In genomic region chr5:34903260-34903659, GRCh38 we compare ENCODE assay signal across 1 cellular context.
TF ChIP-seq lines count a peak whose summit lies in the region.

No MANE protein-coding gene starts in this region.

TF ChIP-seq in K562, 482 proteins besides CTCF, POLR2A, EP300 and RAD21 (continues in another document):
- TF ChIP-seq ZNF347 (CRISPR knock-in tag; IDR thresholded peaks at IDR 0.05; ENCODE audit: low read depth) (no peak), RBM25 (IDR thresholded peaks at IDR 0.05; ENCODE audit: low read depth, low read length, severe bottlenecking) (no peak), RHOXF2B (CRISPR knock-in tag; conservative IDR thresholded peaks at IDR 0.05) (no peak), POLR2AphosphoS5 (IDR thresholded peaks at IDR 0.05; ENCODE audit: control insufficient read depth, insufficient read depth, low read depth, low read length) (no peak), THRB (CRISPR knock-in tag; conservative IDR thresholded peaks at IDR 0.05) (no peak), SIRT6 (IDR thresholded peaks at IDR 0.05; ENCODE audit: low read depth, low read length) (no peak), ZNF316 (IDR thresholded peaks at IDR 0.05) (peak; percentile 81), DLX4 (CRISPR knock-in tag; IDR thresholded peaks at IDR 0.05) (no peak), ERF (CRISPR knock-in tag; IDR thresholded peaks at IDR 0.05) (no peak), ETV6 (IDR thresholded peaks at IDR 0.05; ENCODE audit: borderline replicate concordance in 1 of 2, low read depth in 2 of 2, low read length in 1 of 2) (no peak), ETV6 (CRISPR knock-in tag; IDR thresholded peaks at IDR 0.05; ENCODE audit: borderline replicate concordance) (no peak), PCBP1 (IDR thresholded peaks at IDR 0.05; ENCODE audit: low read depth, low read length, poor library complexity, severe bottlenecking) (no peak), MLLT1 (IDR thresholded peaks at IDR 0.05) (no peak), FOSL1 (tag; conservative IDR thresholded peaks at IDR 0.05) (no peak), LARP7 (IDR thresholded peaks at IDR 0.05) (no peak), ZNF277 (CRISPR knock-in tag; IDR thresholded peaks at IDR 0.05; ENCODE audit: borderline replicate concordance) (no peak), SMARCA4 (IDR thresholded peaks at IDR 0.05) (peak; percentile 43; the same call in 1 of the 2 replicates), CHCHD3 (CRISPR knock-in tag; IDR thresholded peaks at IDR 0.05) (no peak), NFIX (CRISPR knock-in tag; IDR thresholded peaks at IDR 0.05; ENCODE audit: low read depth) (no peak), CBFA2T3 (IDR thresholded peaks at IDR 0.05) (peak; percentile 63), BRD4 (IDR thresholded peaks at IDR 0.05) (no peak), MEIS2 (IDR thresholded peaks at IDR 0.05; ENCODE audit: partially characterized antibody) (peak; percentile 42), ZNF449 (CRISPR knock-in tag; IDR thresholded peaks at IDR 0.05) (no peak), POU5F1 (IDR thresholded peaks at IDR 0.05; ENCODE audit: borderline replicate concordance, low read depth, low read length, partially characterized antibody) (no peak), GTF2F1 (IDR thresholded peaks at IDR 0.05; ENCODE audit: low read depth, low read length) (no peak), DPF2 (IDR thresholded peaks at IDR 0.05) (peak; percentile 68), ZBED1 (IDR thresholded peaks at IDR 0.05) (no peak), ARID1B (IDR thresholded peaks at IDR 0.05) (peak; percentile 61), HNRNPH1 (optimal IDR thresholded peaks at IDR 0.05; ENCODE audit: low read depth, low read length) (no peak), PURB (CRISPR knock-in tag; IDR thresholded peaks at IDR 0.05; ENCODE audit: low read depth) (no peak), PBX2 (CRISPR knock-in tag; IDR thresholded peaks at IDR 0.05; ENCODE audit: low read depth) (no peak), PBX2 (tag; conservative IDR thresholded peaks at IDR 0.05; ENCODE audit: low read depth) (0 out of 2 replicates have a peak, but pooled peaks have one; percentile 12), PTRF (tag; IDR thresholded peaks at IDR 0.05) (no peak), NFE2 (IDR thresholded peaks at IDR 0.05; ENCODE audit: low read depth) (peak; percentile 77), ZNF318 (IDR thresholded peaks at IDR 0.05; ENCODE audit: borderline replicate concordance in 1 of 2, low read depth in 1 of 2) (no peak), FIP1L1 (IDR thresholded peaks at IDR 0.05; ENCODE audit: low read depth, low read length, poor library complexity, severe bottlenecking) (no peak), SRSF1 (IDR thresholded peaks at IDR 0.05; ENCODE audit: low read depth, low read length) (no peak), TBP (optimal IDR thresholded peaks at IDR 0.05; ENCODE audit: low read depth, low read length) (no peak), ZNF311 (CRISPR knock-in tag; IDR thresholded peaks at IDR 0.05) (no peak), MAFG (tag; conservative IDR thresholded peaks at IDR 0.05) (peak; percentile 57), ZNF518B (CRISPR knock-in tag; IDR thresholded peaks at IDR 0.05) (no peak)
